ENCODE assay signal across 9 cellular contexts in the genomic region with DNA sequence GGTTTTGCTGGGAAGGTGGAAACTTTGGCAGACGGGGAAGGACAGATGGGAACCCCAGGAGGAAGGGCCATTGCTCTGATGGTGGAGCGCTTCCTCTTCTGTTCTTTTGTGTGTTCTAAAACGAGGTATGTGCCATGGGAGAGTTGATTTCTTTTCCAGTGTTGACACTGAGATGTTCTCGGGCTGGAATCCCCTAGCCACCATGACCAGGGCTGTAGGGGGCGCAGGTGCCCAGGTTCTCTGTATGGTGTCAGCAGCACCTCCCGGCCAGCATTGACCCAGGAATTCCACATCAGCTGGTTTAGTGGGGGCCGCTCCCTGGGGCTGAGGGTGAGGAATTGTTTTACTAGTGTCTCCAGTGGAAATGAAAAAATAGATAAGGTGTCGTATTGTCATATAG. TPM values are rescaled to one million over a fixed set of nuclear protein-coding genes. Genes with fewer than 3 reads are reported as not detected.
DNase-seq lines count a peak whose midpoint lies in the region; ATAC-seq, FAIRE-seq and TF ChIP-seq lines count a peak whose summit lies in the region.
"Had no signal": no experiment of that assay in that cellular context is flagged by ENCODE, and none has a peak within 500 bp of the region (broad histone marks: within the 10 kb centered on the region; RNA-seq: fewer than 3 reads in every experiment).

No MANE protein-coding gene starts in this region.

- H3K9ac ChIP-seq in iPS-18a (ENCODE audit: low read length), result no peak overlapping the region

- no peak for TF ChIP-seq CTCF in A549 (IDR thresholded peaks at IDR 0.05)

- H3K36me3 ChIP-seq in iPS-18a (ENCODE audit: control insufficient read depth, low read depth, low read length), result no peaks in the 10 kb centered on the region
- H3K36me3 ChIP-seq: thyroid gland had no signal

- no peak overlapping the region for H3K27ac ChIP-seq in A549
- no peak overlapping the region for H3K27ac ChIP-seq in iPS-18a (ENCODE audit: low read length)

- no peak for TF ChIP-seq EP300 in A549 (IDR thresholded peaks at IDR 0.05)

- H3K27me3 ChIP-seq in iPS-18a (ENCODE audit: control insufficient read depth, insufficient read depth, low read length), result no peaks in the 10 kb centered on the region
- H3K27me3 ChIP-seq: thyroid gland had no signal

- 76% methylated on average over 8 of the region's 8 CpGs for WGBS in A549 (ENCODE audit: missing lambda C conversion rate)

- TF ChIP-seq RAD21 in A549 (conservative IDR thresholded peaks at IDR 0.05 in 1 of 2, IDR thresholded peaks at IDR 0.05 in 1 of 2), result no peak

- H3K4me1 ChIP-seq in A549 (0 out of 3 replicates have a peak, but pooled peaks cover 9% of the 10 kb centered on the region), iPS-18a (ENCODE audit: control insufficient read depth, low read depth, low read length) (peaks cover 8% of the 10 kb centered on the region)

- ATAC-seq in A549 (peak; percentile 11 to 52; a peak in 3 of 6 replicates), SK-N-SH treated with all-trans-retinoic acid at 6 μM for 48 hours (peak; percentile 25)

- no peak for TF ChIP-seq POLR2A in A549 (IDR thresholded peaks at IDR 0.05; ENCODE audit: low read length)

- CTCF ChIA-PET in A549 (lab: Yijun Ruan, JAX), result interaction anchor here (0.5 to 2.4 kb wide), 12 partner anchors 10 to 507 kb away, joined by 3 to 13 read pairs (median 4); partner anchors contain the start of gene ACAD9

- POLR2A ChIA-PET in A549 (lab: Yijun Ruan, JAX), result no interaction called here

- DNase-seq in A549 (ENCODE audit: low read depth in 1 of 2, low spot score in 1 of 2) (no peak), GF-D8 (lab: John Stamatoyannopoulos, UW) (peak; percentile 22), amniotic stem cell (lab: John Stamatoyannopoulos, UW) (no peak), NCI-H345 (lab: John Stamatoyannopoulos, UW) (no peak), DMS114 treated with DMSO at 0.1 percent for 48 hours (lab: John Stamatoyannopoulos, UW; ENCODE audit: unreplicated experiment) (no peak)
- no peak for DNase-seq in central memory CD4-positive, alpha-beta T cell

- no peak for FAIRE-seq in A549 (lab: Jason Lieb, UNC)

- H3K9me3 ChIP-seq in A549, result no peaks in the 10 kb centered on the region
- no peaks in the 10 kb centered on the region for H3K9me3 ChIP-seq in iPS-18a (ENCODE audit: control insufficient read depth, low read depth, low read length)
- H3K9me3 ChIP-seq: thyroid gland had no signal

- peak overlapping the region; percentile 92; the same call in 2 of the 3 replicates for H3K4me2 ChIP-seq in A549

- H3K4me3 ChIP-seq in A549, result no peak overlapping the region
- peak overlapping the region; percentile 43 for H3K4me3 ChIP-seq in iPS-18a (ENCODE audit: low read length)

TF ChIP-seq in A549, 52 proteins besides CTCF, POLR2A, EP300 and RAD21:
- TF ChIP-seq NR3C1 (IDR thresholded peaks at IDR 0.05) (no peak), GATA3 (IDR thresholded peaks at IDR 0.05; ENCODE audit: borderline replicate concordance) (no peak), HEYL (CRISPR knock-in tag; IDR thresholded peaks at IDR 0.05) (no peak)
- TF ChIP-seq, protein P1, sequence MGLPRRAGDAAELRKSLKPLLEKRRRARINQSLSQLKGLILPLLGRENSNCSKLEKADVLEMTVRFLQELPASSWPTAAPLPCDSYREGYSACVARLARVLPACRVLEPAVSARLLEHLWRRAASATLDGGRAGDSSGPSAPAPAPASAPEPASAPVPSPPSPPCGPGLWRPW (IDR thresholded peaks at IDR 0.05), result no peak

TF ChIP-seq in SK-N-SH treated with all-trans-retinoic acid at 6 μM for 48 hours, 23 proteins besides CTCF, POLR2A, EP300 and RAD21 (continues in another document):
- TF ChIP-seq TOX (CRISPR knock-in tag; IDR thresholded peaks at IDR 0.05; ENCODE audit: borderline replicate concordance) (no peak), ARNTL (CRISPR knock-in tag; IDR thresholded peaks at IDR 0.05; ENCODE audit: borderline replicate concordance, low read depth) (no peak), ZFP30 (CRISPR knock-in tag; IDR thresholded peaks at IDR 0.05) (no peak), GLIS3 (CRISPR knock-in tag; IDR thresholded peaks at IDR 0.05) (no peak), ESRRG (CRISPR knock-in tag; IDR thresholded peaks at IDR 0.05) (no peak), TCF4 (CRISPR knock-in tag; IDR thresholded peaks at IDR 0.05; ENCODE audit: borderline replicate concordance) (no peak), ZNF70 (CRISPR knock-in tag; IDR thresholded peaks at IDR 0.05) (no peak), ISL1 (CRISPR knock-in tag; IDR thresholded peaks at IDR 0.05) (no peak), CSDC2 (CRISPR knock-in tag; IDR thresholded peaks at IDR 0.05) (no peak), CREB5 (CRISPR knock-in tag; IDR thresholded peaks at IDR 0.05; ENCODE audit: low read depth) (no peak)
- TF ChIP-seq, protein P2, sequence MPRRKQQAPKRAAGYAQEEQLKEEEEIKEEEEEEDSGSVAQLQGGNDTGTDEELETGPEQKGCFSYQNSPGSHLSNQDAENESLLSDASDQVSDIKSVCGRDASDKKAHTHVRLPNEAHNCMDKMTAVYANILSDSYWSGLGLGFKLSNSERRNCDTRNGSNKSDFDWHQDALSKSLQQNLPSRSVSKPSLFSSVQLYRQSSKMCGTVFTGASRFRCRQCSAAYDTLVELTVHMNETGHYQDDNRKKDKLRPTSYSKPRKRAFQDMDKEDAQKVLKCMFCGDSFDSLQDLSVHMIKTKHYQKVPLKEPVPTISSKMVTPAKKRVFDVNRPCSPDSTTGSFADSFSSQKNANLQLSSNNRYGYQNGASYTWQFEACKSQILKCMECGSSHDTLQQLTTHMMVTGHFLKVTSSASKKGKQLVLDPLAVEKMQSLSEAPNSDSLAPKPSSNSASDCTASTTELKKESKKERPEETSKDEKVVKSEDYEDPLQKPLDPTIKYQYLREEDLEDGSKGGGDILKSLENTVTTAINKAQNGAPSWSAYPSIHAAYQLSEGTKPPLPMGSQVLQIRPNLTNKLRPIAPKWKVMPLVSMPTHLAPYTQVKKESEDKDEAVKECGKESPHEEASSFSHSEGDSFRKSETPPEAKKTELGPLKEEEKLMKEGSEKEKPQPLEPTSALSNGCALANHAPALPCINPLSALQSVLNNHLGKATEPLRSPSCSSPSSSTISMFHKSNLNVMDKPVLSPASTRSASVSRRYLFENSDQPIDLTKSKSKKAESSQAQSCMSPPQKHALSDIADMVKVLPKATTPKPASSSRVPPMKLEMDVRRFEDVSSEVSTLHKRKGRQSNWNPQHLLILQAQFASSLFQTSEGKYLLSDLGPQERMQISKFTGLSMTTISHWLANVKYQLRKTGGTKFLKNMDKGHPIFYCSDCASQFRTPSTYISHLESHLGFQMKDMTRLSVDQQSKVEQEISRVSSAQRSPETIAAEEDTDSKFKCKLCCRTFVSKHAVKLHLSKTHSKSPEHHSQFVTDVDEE (CRISPR knock-in tag; IDR thresholded peaks at IDR 0.05), result no peak
- TF ChIP-seq, protein P3, sequence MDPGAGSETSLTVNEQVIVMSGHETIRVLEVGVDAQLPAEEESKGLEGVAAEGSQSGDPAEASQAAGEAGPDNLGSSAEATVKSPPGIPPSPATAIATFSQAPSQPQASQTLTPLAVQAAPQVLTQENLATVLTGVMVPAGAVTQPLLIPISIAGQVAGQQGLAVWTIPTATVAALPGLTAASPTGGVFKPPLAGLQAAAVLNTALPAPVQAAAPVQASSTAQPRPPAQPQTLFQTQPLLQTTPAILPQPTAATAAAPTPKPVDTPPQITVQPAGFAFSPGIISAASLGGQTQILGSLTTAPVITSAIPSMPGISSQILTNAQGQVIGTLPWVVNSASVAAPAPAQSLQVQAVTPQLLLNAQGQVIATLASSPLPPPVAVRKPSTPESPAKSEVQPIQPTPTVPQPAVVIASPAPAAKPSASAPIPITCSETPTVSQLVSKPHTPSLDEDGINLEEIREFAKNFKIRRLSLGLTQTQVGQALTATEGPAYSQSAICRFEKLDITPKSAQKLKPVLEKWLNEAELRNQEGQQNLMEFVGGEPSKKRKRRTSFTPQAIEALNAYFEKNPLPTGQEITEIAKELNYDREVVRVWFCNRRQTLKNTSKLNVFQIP (CRISPR knock-in tag; IDR thresholded peaks at IDR 0.05; ENCODE audit: borderline replicate concordance, low read depth), result no peak
- TF ChIP-seq, protein P4, sequence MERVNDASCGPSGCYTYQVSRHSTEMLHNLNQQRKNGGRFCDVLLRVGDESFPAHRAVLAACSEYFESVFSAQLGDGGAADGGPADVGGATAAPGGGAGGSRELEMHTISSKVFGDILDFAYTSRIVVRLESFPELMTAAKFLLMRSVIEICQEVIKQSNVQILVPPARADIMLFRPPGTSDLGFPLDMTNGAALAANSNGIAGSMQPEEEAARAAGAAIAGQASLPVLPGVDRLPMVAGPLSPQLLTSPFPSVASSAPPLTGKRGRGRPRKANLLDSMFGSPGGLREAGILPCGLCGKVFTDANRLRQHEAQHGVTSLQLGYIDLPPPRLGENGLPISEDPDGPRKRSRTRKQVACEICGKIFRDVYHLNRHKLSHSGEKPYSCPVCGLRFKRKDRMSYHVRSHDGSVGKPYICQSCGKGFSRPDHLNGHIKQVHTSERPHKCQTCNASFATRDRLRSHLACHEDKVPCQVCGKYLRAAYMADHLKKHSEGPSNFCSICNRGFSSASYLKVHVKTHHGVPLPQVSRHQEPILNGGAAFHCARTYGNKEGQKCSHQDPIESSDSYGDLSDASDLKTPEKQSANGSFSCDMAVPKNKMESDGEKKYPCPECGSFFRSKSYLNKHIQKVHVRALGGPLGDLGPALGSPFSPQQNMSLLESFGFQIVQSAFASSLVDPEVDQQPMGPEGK (CRISPR knock-in tag; IDR thresholded peaks at IDR 0.05; ENCODE audit: borderline replicate concordance), result no peak

RNA-seq across cellular contexts. Expression of gene ACAD9, which starts 34.3 kb away (rescaled TPM):
- polyA plus RNA-seq in A549 (2011; rRNA removed), result 24.1 and 26.1 TPM in 2 replicates
- 38.6 and 41.5 TPM in 2 replicates for polyA plus RNA-seq in A549 (2012; cell fraction: cytosol; rRNA removed)
- polyA plus RNA-seq in A549 (2012; cell fraction: nucleus; rRNA removed), result 74.8 and 78.0 TPM in 2 replicates
- 28.3 to 29.2 TPM (median 28.7 TPM) in 3 replicates for polyA plus RNA-seq in A549 (2017; fragmentation: RNase III; extraction: RNeasy Plus Mini Kit Qiagen cat#74134 plus additional on column Dnase treatment)
- polyA minus RNA-seq in A549 (2011; rRNA and poly(A)+ RNA removed), result 41.7 and 45.2 TPM in 2 replicates
